In genomic region chr2:102841107-102841840, GRCh38 we compare ENCODE assay signal across 9 cellular contexts.
A peak's percentile ranks its signal among the peaks of the same experiment; 100 is the strongest.
DNase-seq lines count a peak whose midpoint lies in the region; ATAC-seq and TF ChIP-seq lines count a peak whose summit lies in the region.
"Had no signal": no experiment of that assay in that cellular context is flagged by ENCODE, and none has a peak within 500 bp of the region (broad histone marks: within the 10 kb centered on the region; RNA-seq: fewer than 3 reads in every experiment).

No MANE protein-coding gene starts in this region.

- intact Hi-C loops in dorsolateral prefrontal cortex (cut with DNase I) (loop anchor here in 1 of 2 donors (2.0 kb wide), 1 partner anchor 32 kb away; no protein-coding TSS in a partner anchor), transverse colon (cut with DNase I; ENCODE audit: low total_unique reads) (no loop called here)

- WGBS in transverse colon (ENCODE audit: low coverage in 1 of 2), 2 donors: 50 to 59% methylated on average over 5 to 19 of the region's 19 CpGs

- TF ChIP-seq EP300 in Ishikawa (IDR thresholded peaks at IDR 0.05; ENCODE audit: borderline replicate concordance) (no peak), transverse colon (IDR thresholded peaks at IDR 0.05; ENCODE audit: low read depth) (no peak)

- DNase-seq in EL: peak; percentile 25
- DNase-seq in SHP77 treated with DMSO at 0.1 percent for 48 hours (lab: John Stamatoyannopoulos, UW): peak; percentile 24
- peak in 9 of 10 donors; percentile 53 to 73 (median 63) for DNase-seq in dorsolateral prefrontal cortex
- peak; percentile 85 for DNase-seq in medulla oblongata (ENCODE audit: extremely low spot score)
- peak; percentile 34 for DNase-seq in transverse colon
- DNase-seq: activated T-cell treated with anti-CD3 and anti-CD28 coated beads, Interleukin-2, amount 50 U/mL, for 4 hours had no signal

- H3K27ac ChIP-seq in dorsolateral prefrontal cortex (peak overlapping the region in 14 of 59 donors; percentile 4 to 65 (median 35)), transverse colon (no peak overlapping the region)

- no peaks in the 10 kb centered on the region for H3K36me3 ChIP-seq in transverse colon

- ATAC-seq in GM21360 (IDR thresholded peaks at IDR 0.05; ENCODE audit: unreplicated experiment) (peak; percentile 64), GM18520 (IDR thresholded peaks at IDR 0.05; ENCODE audit: unreplicated experiment) (no peak)

- H3K27me3 ChIP-seq in dorsolateral prefrontal cortex (no peaks in the 10 kb centered on the region), transverse colon (no peaks in the 10 kb centered on the region)

- H3K4me3 ChIP-seq in dorsolateral prefrontal cortex (peak overlapping the region in 26 of 59 donors; percentile 6 to 43 (median 26)), transverse colon (no peak overlapping the region)

- in situ Hi-C loops in transverse colon (cut with MboI; ENCODE audit: low pct_ligation_motif_present in 1 of 4, low pct_unique_long_range_greater_than_20kb in 1 of 4, low sequenced_read_pairs in 3 of 4): no loop called here

- no peaks in the 10 kb centered on the region for H3K9me3 ChIP-seq in transverse colon

- TF ChIP-seq RAD21 in Ishikawa (IDR thresholded peaks at IDR 0.05; ENCODE audit: low read depth): peak; percentile 60

- H3K4me1 ChIP-seq in transverse colon: no peaks in the 10 kb centered on the region

- TF ChIP-seq CTCF in dorsolateral prefrontal cortex (IDR thresholded peaks at IDR 0.05 in 54 of 56, conservative IDR thresholded peaks at IDR 0.05 in 2 of 56; ENCODE audit: low read depth in 1 of 56, partially characterized antibody in 56 of 56) (peak; percentile 28 to 85 (median 72)), transverse colon (IDR thresholded peaks at IDR 0.05) (peak; percentile 25 to 46 (median 39))

- no peak for TF ChIP-seq POLR2A in transverse colon (IDR thresholded peaks at IDR 0.05)

TF ChIP-seq in Ishikawa, 13 proteins besides CTCF, POLR2A, EP300 and RAD21:
- TF ChIP-seq TCF12 (IDR thresholded peaks at IDR 0.05; ENCODE audit: low read depth): no peak
- TF ChIP-seq CREB1 (IDR thresholded peaks at IDR 0.05; ENCODE audit: low read depth): no peak
- TF ChIP-seq, protein P1, sequence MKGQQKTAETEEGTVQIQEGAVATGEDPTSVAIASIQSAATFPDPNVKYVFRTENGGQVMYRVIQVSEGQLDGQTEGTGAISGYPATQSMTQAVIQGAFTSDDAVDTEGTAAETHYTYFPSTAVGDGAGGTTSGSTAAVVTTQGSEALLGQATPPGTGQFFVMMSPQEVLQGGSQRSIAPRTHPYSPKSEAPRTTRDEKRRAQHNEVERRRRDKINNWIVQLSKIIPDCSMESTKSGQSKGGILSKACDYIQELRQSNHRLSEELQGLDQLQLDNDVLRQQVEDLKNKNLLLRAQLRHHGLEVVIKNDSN (IDR thresholded peaks at IDR 0.05): no peak
- TF ChIP-seq NFIC (IDR thresholded peaks at IDR 0.05): no peak
- no peak for TF ChIP-seq REST (IDR thresholded peaks at IDR 0.05; ENCODE audit: low read depth)
- no peak for TF ChIP-seq FOXM1 (IDR thresholded peaks at IDR 0.05; ENCODE audit: borderline replicate concordance, low read depth)
- TF ChIP-seq ZBTB7A (IDR thresholded peaks at IDR 0.05; ENCODE audit: low read depth): no peak
- TF ChIP-seq MAX (IDR thresholded peaks at IDR 0.05): no peak
TF ChIP-seq in Ishikawa: peak in this region for 0.

Comparison
In these comparisons a context has a peak if more than half of its experiments do, and no peak if none do; other contexts are left out.
1. DNase-seq: peak in every context shown above with its lines; median percentile 85 in medulla oblongata; 63 in dorsolateral prefrontal cortex; 34 in transverse colon; 25 in EL; 24 in SHP77 treated with DMSO at 0.1 percent for 48 hours.